Comparison of ENCODE assay signal across 10 cellular contexts in genomic region chr13:106433066-106433465, GRCh38.
"Had no signal": no experiment of that assay in that cellular context is flagged by ENCODE, and none has a peak within 500 bp of the region (broad histone marks: within the 10 kb centered on the region; RNA-seq: fewer than 3 reads in every experiment).

No MANE protein-coding gene starts in this region.

- ATAC-seq: activated CD4-positive, CD25-positive, alpha-beta regulatory T cell treated with anti-CD3 and anti-CD28 coated beads, Interleukin-2, amount 50 U/mL, for 24 hours; gastroesophageal sphincter had no signal

- H3K4me3 ChIP-seq: esophagus squamous epithelium, gastroesophageal sphincter, skin epidermis, vagina had no signal

- DNase-seq: activated naive CD4-positive, alpha-beta T cell treated with anti-CD3 and anti-CD28 coated beads, Interleukin-2, amount 50 U/mL, for 16 hours; dermis blood vessel endothelial cell; esophagus squamous epithelium; midbrain; posterior cingulate gyrus had no signal

- H3K4me1 ChIP-seq: esophagus squamous epithelium, gastroesophageal sphincter, vagina had no signal

- H3K27me3 ChIP-seq: esophagus squamous epithelium, gastroesophageal sphincter, neutrophil, vagina had no signal

- H3K27ac ChIP-seq: esophagus squamous epithelium, gastroesophageal sphincter, neutrophil, skin epidermis, vagina had no signal

- H3K36me3 ChIP-seq: esophagus squamous epithelium, gastroesophageal sphincter, neutrophil, vagina had no signal

- H3K9me3 ChIP-seq: esophagus squamous epithelium, gastroesophageal sphincter, neutrophil, vagina had no signal
